ENCODE assay signal across 6 cellular contexts in genomic region chr6:22589118-22589517, GRCh38. TPM values are rescaled to one million over a fixed set of nuclear protein-coding genes. Genes with fewer than 3 reads are reported as not detected.
"Had no signal": no experiment of that assay in that cellular context is flagged by ENCODE, and none has a peak within 500 bp of the region (broad histone marks: within the 10 kb centered on the region; RNA-seq: fewer than 3 reads in every experiment).

No MANE protein-coding gene starts in this region.

- H3K9ac ChIP-seq: KMS-11 had no signal

- H3K27ac ChIP-seq: HL-60, KMS-11 had no signal

- H3K4me2 ChIP-seq: KMS-11 had no signal

- H3K4me3 ChIP-seq: K562 had no signal

- ATAC-seq: HepG2, K562 had no signal

RNA-seq across cellular contexts. Expression of gene HDGFL1, which starts 19.8 kb away (rescaled TPM):
- polyA plus RNA-seq: HepG2, IgD-negative memory B cell, IMR-90 had no signal
